In the genomic region with DNA sequence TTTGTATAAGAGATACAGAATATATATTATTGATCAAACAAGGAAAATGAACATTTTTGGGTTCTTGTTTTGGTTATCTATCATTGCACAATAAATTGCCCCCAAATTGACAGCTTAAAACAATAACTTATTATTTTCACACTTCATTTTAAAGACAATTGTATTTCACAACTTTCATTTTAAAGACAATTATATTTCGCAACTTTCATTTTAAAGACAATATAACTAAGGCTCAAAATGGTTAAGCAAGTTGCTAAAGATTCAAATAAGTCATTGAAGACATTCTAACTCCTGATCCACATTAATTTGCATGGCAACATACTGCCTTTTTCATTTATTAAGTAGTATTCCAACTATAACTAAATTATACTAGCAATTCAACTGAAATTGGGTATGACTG, we compare ENCODE assay signal across 1 cellular context.
TF ChIP-seq lines count a peak whose summit lies in the region.

No MANE protein-coding gene starts in this region.

TF ChIP-seq in H1, 55 proteins besides CTCF, POLR2A, EP300 and RAD21:
- TF ChIP-seq RFX5 (IDR thresholded peaks at IDR 0.05; ENCODE audit: borderline replicate concordance, low read depth, low read length) (no peak), CEBPB (IDR thresholded peaks at IDR 0.05; ENCODE audit: low read depth, low read length) (peak; percentile 18; the same call in 1 of the 2 replicates)
TF ChIP-seq in H1: peak in this region for 1.
